12 cellular contexts compared by ENCODE assay signal in the genomic region with DNA sequence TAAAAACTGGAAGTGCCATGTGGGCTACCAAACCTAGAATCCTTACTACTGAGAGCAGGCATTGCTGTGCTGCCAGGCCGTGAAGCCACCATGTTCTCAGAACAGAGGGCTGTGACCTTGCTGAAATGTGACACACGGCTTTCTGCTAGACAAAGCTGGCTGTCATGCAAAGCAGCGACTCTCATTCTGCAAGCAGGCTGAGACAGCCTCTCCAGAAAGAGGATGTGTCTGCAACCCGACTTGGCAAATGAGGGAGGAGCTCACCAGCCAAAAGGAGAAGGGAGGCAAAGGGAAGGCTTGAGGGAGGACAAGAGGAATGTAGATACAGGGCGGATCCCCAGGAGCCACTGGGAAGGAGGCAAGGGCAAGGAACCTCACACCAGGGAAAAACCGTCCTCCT.
DNase-seq lines count a peak whose midpoint lies in the region; ATAC-seq and TF ChIP-seq lines count a peak whose summit lies in the region.
"Had no signal": no experiment of that assay in that cellular context is flagged by ENCODE, and none has a peak within 500 bp of the region (broad histone marks: within the 10 kb centered on the region; RNA-seq: fewer than 3 reads in every experiment).

No MANE protein-coding gene starts in this region.

- H3K27me3 ChIP-seq in uterus: no peaks in the 10 kb centered on the region
- no peaks in the 10 kb centered on the region for H3K27me3 ChIP-seq in CD4-positive, alpha-beta memory T cell (ENCODE audit: insufficient read depth, low read length)

- peaks cover 0 to 4% (median 0%) of the 10 kb centered on the region in 7 donors for H3K9me3 Mint-ChIP-seq in CD14-positive monocyte
- no peaks in the 10 kb centered on the region for H3K9me3 Mint-ChIP-seq in chondrocyte (ENCODE audit: low read depth)
- no peaks in the 10 kb centered on the region for H3K9me3 Mint-ChIP-seq in CD4-positive, alpha-beta memory T cell
- H3K9me3 Mint-ChIP-seq: activated B cell treated with CpG ODN at 0.5 μM for 24 hours; activated T-helper 17 cell treated with anti-CD3 and anti-CD28 coated beads, Interleukin-2, amount 50 U/mL, for 72 hours; CD8-positive, alpha-beta memory T cell had no signal

- CTCF ChIA-PET in CD4-positive, alpha-beta memory T cell (lab: Charles Lee; ENCODE audit: partially characterized antibody): interaction anchor here (1.2 kb wide), 1 partner anchor 19 kb away, joined by 3 read pairs; no protein-coding TSS in a partner anchor

- H3K4me3 ChIP-seq in NB4 (ENCODE audit: low read depth, low read length) (no peak overlapping the region), uterus (no peak overlapping the region)
- no peak overlapping the region for H3K4me3 ChIP-seq in CD4-positive, alpha-beta memory T cell (ENCODE audit: low read length in 2 of 2)

- no peak overlapping the region for H3K27ac ChIP-seq in uterus
- H3K27ac ChIP-seq in CD4-positive, alpha-beta memory T cell (ENCODE audit: low read depth, low read length): no peak overlapping the region

- intact Hi-C loops in CD14-positive monocyte (cut with micrococcal nuclease): no loop called here
- intact Hi-C loops in uterus (cut with DNase I; ENCODE audit: low total_unique reads): no loop called here
- intact Hi-C loops in CD4-positive, alpha-beta memory T cell (cut with micrococcal nuclease): no loop called here

- POLR2A ChIA-PET in CD4-positive, alpha-beta memory T cell (lab: Charles Lee; ENCODE audit: partially characterized antibody): interaction anchor here (0.9 kb wide), 1 partner anchor 9 kb away, joined by 6 read pairs; no protein-coding TSS in a partner anchor

- ATAC-seq in GM19395 (IDR thresholded peaks at IDR 0.05; ENCODE audit: unreplicated experiment) (peak; percentile 60), left lobe of liver (peak; percentile 41), GM19328 (IDR thresholded peaks at IDR 0.05; ENCODE audit: unreplicated experiment) (no peak)
- ATAC-seq: activated T-helper 17 cell treated with anti-CD3 and anti-CD28 coated beads, Interleukin-2, amount 50 U/mL, for 72 hours had no signal

- H3K36me3 Mint-ChIP-seq in CD14-positive monocyte: peaks cover 75 to 90% of the 10 kb centered on the region in 2 donors
- H3K36me3 Mint-ChIP-seq in chondrocyte (ENCODE audit: low read depth): peaks cover 7% of the 10 kb centered on the region
- H3K36me3 Mint-ChIP-seq in CD4-positive, alpha-beta memory T cell: peaks cover 72 to 78% of the 10 kb centered on the region in 2 donors

- no peak for TF ChIP-seq CTCF in CD14-positive monocyte (IDR thresholded peaks at IDR 0.05)
- TF ChIP-seq CTCF in NB4 (IDR thresholded peaks at IDR 0.05; ENCODE audit: low read depth, low read length): no peak
- TF ChIP-seq CTCF in chondrocyte (IDR thresholded peaks at IDR 0.05): no peak
- TF ChIP-seq CTCF in uterus (IDR thresholded peaks at IDR 0.05): no peak

- H3K27ac Mint-ChIP-seq in CD14-positive monocyte: peak overlapping the region; percentile 19 to 89 (median 74)
- H3K27ac Mint-ChIP-seq in chondrocyte (ENCODE audit: unreplicated experiment): no peak overlapping the region
- H3K27ac Mint-ChIP-seq in CD4-positive, alpha-beta memory T cell: no peak overlapping the region
- H3K27ac Mint-ChIP-seq: activated B cell treated with CpG ODN at 0.5 μM for 24 hours; activated T-helper 17 cell treated with anti-CD3 and anti-CD28 coated beads, Interleukin-2, amount 50 U/mL, for 72 hours had no signal

- no peak for TF ChIP-seq POLR2A in NB4 (IDR thresholded peaks at IDR 0.05; ENCODE audit: extremely low read depth, insufficient read length)
- TF ChIP-seq POLR2A in uterus (IDR thresholded peaks at IDR 0.05): no peak

- H3K4me3 Mint-ChIP-seq in CD14-positive monocyte (peak overlapping the region; percentile 6 to 39), chondrocyte (ENCODE audit: unreplicated experiment) (no peak overlapping the region)
- H3K4me3 Mint-ChIP-seq in CD4-positive, alpha-beta memory T cell: no peak overlapping the region
- H3K4me3 Mint-ChIP-seq: activated B cell treated with CpG ODN at 0.5 μM for 24 hours; activated T-helper 17 cell treated with anti-CD3 and anti-CD28 coated beads, Interleukin-2, amount 50 U/mL, for 72 hours; CD8-positive, alpha-beta memory T cell had no signal

- DNase-seq in CD14-positive monocyte (ENCODE audit: low spot score): peak; percentile 59
- peak; percentile 66 for DNase-seq in NB4 (ENCODE audit: low read depth)
- DNase-seq in left lobe of liver (ENCODE audit: low spot score): no peak
- no peak for DNase-seq in chondrocyte (ENCODE audit: low spot score)
- DNase-seq in uterus: no peak
- no peak for DNase-seq in CD4-positive, alpha-beta memory T cell
- DNase-seq: activated B cell treated with CpG ODN at 0.5 μM for 24 hours; CD8-positive, alpha-beta memory T cell; islet precursor cell had no signal

- peaks cover 0 to 8% (median 0%) of the 10 kb centered on the region in 3 donors for H3K27me3 Mint-ChIP-seq in CD14-positive monocyte (ENCODE audit: low read depth in 3 of 3)
- H3K27me3 Mint-ChIP-seq in chondrocyte (ENCODE audit: low read depth): no peaks in the 10 kb centered on the region
- H3K27me3 Mint-ChIP-seq in CD4-positive, alpha-beta memory T cell: no peaks in the 10 kb centered on the region
- H3K27me3 Mint-ChIP-seq: activated B cell treated with CpG ODN at 0.5 μM for 24 hours; activated T-helper 17 cell treated with anti-CD3 and anti-CD28 coated beads, Interleukin-2, amount 50 U/mL, for 72 hours had no signal

- H3K4me1 Mint-ChIP-seq in CD14-positive monocyte (peaks cover 17% of the 10 kb centered on the region), chondrocyte (ENCODE audit: low read depth) (no peaks in the 10 kb centered on the region)
- H3K4me1 Mint-ChIP-seq in CD4-positive, alpha-beta memory T cell: peaks cover 0 to 2% (median 0%) of the 10 kb centered on the region in 4 donors
- H3K4me1 Mint-ChIP-seq: activated B cell treated with CpG ODN at 0.5 μM for 24 hours; activated T-helper 17 cell treated with anti-CD3 and anti-CD28 coated beads, Interleukin-2, amount 50 U/mL, for 72 hours; CD8-positive, alpha-beta memory T cell had no signal

- H3K9me3 ChIP-seq in uterus: no peaks in the 10 kb centered on the region
- no peaks in the 10 kb centered on the region for H3K9me3 ChIP-seq in CD4-positive, alpha-beta memory T cell (ENCODE audit: control insufficient read depth in 1 of 2, low read length in 2 of 2)

- H3K36me3 ChIP-seq in uterus: no peaks in the 10 kb centered on the region
- peaks cover 73% of the 10 kb centered on the region for H3K36me3 ChIP-seq in CD4-positive, alpha-beta memory T cell (ENCODE audit: insufficient read depth, low read length)

- H3K4me1 ChIP-seq in uterus: no peaks in the 10 kb centered on the region
- H3K4me1 ChIP-seq in CD4-positive, alpha-beta memory T cell (ENCODE audit: insufficient read depth, low read length): no peaks in the 10 kb centered on the region

Comparison
In these comparisons a context has a peak if more than half of its experiments do, and no peak if none do; other contexts are left out.
1. DNase-seq: peak in CD14-positive monocyte (single experiment) and NB4 (single experiment); none in left lobe of liver (single experiment), chondrocyte (single experiment), uterus (0 of 2) and CD4-positive, alpha-beta memory T cell (0 of 5).
2. H3K27ac Mint-ChIP-seq: peak in CD14-positive monocyte (7 of 7); none in chondrocyte (single experiment) and CD4-positive, alpha-beta memory T cell (0 of 7).
3. H3K4me3 Mint-ChIP-seq: peak in CD14-positive monocyte (2 of 2); none in chondrocyte (single experiment) and CD4-positive, alpha-beta memory T cell (0 of 8).